Comparison of ENCODE assay signal across 1 cellular context in the genomic region with DNA sequence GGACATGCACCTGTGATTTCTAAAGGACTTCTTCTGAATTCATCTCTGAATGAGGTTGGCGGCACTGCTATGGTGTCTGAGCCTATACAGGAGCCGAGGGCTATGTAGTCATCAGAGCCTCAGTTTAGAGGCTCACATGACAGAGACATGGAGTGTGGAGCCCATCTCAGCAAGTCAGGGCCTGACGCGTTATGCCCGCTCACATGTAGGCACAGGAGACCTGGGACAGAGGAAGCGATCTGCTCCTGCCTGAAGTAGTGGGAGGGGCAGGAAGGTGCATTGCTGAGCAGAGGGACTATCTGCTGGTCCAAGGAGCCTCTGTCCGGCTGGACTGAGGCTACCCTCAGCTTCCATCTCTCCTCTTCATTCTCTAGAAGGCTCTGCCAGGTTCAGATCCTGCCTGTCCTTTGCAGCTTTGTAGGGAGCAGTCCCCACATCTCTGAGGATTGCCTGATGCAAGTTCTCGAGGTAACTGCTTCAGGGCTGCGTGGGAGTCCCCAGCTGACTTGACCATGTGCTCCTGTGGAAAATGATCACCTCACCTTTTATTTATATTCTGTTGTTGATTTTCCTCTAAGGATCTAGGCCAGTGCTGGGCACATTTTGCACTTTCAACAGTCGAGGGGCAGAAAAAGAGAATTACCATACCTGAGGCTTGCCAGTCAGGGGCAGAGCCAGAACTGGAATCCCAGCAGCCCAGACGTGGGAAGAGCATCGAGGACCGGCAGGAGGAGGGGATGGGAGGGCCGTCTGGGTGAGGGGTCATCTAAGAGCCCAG.
TF ChIP-seq lines count a peak whose summit lies in the region.

No MANE protein-coding gene starts in this region.

TF ChIP-seq in WTC11, 78 proteins besides CTCF, POLR2A, EP300 and RAD21 (continued from another document):
- TF ChIP-seq, protein P1, sequence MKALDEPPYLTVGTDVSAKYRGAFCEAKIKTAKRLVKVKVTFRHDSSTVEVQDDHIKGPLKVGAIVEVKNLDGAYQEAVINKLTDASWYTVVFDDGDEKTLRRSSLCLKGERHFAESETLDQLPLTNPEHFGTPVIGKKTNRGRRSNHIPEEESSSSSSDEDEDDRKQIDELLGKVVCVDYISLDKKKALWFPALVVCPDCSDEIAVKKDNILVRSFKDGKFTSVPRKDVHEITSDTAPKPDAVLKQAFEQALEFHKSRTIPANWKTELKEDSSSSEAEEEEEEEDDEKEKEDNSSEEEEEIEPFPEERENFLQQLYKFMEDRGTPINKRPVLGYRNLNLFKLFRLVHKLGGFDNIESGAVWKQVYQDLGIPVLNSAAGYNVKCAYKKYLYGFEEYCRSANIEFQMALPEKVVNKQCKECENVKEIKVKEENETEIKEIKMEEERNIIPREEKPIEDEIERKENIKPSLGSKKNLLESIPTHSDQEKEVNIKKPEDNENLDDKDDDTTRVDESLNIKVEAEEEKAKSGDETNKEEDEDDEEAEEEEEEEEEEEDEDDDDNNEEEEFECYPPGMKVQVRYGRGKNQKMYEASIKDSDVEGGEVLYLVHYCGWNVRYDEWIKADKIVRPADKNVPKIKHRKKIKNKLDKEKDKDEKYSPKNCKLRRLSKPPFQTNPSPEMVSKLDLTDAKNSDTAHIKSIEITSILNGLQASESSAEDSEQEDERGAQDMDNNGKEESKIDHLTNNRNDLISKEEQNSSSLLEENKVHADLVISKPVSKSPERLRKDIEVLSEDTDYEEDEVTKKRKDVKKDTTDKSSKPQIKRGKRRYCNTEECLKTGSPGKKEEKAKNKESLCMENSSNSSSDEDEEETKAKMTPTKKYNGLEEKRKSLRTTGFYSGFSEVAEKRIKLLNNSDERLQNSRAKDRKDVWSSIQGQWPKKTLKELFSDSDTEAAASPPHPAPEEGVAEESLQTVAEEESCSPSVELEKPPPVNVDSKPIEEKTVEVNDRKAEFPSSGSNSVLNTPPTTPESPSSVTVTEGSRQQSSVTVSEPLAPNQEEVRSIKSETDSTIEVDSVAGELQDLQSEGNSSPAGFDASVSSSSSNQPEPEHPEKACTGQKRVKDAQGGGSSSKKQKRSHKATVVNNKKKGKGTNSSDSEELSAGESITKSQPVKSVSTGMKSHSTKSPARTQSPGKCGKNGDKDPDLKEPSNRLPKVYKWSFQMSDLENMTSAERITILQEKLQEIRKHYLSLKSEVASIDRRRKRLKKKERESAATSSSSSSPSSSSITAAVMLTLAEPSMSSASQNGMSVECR (CRISPR knock-in tag; IDR thresholded peaks at IDR 0.05; ENCODE audit: borderline replicate concordance): no peak
- TF ChIP-seq ZBTB21 (CRISPR knock-in tag; IDR thresholded peaks at IDR 0.05; ENCODE audit: borderline replicate concordance) (no peak), CBFB (CRISPR knock-in tag; IDR thresholded peaks at IDR 0.05; ENCODE audit: low read depth) (no peak), FOXJ3 (CRISPR knock-in tag; IDR thresholded peaks at IDR 0.05; ENCODE audit: borderline replicate concordance) (no peak), KAT7 (CRISPR knock-in tag; IDR thresholded peaks at IDR 0.05; ENCODE audit: borderline replicate concordance) (no peak)
- TF ChIP-seq, protein P2, sequence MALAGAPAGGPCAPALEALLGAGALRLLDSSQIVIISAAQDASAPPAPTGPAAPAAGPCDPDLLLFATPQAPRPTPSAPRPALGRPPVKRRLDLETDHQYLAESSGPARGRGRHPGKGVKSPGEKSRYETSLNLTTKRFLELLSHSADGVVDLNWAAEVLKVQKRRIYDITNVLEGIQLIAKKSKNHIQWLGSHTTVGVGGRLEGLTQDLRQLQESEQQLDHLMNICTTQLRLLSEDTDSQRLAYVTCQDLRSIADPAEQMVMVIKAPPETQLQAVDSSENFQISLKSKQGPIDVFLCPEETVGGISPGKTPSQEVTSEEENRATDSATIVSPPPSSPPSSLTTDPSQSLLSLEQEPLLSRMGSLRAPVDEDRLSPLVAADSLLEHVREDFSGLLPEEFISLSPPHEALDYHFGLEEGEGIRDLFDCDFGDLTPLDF (CRISPR knock-in tag; IDR thresholded peaks at IDR 0.05): no peak
